In genomic region chr22:49317369-49317768, GRCh38 we compare ENCODE assay signal across 24 cellular contexts.
DNase-seq lines count a peak whose midpoint lies in the region; ATAC-seq and TF ChIP-seq lines count a peak whose summit lies in the region.
"Had no signal": no experiment of that assay in that cellular context is flagged by ENCODE, and none has a peak within 500 bp of the region (broad histone marks: within the 10 kb centered on the region; RNA-seq: fewer than 3 reads in every experiment).

No MANE protein-coding gene starts in this region.

- H3K9ac ChIP-seq in DND-41 (ENCODE audit: low read depth, low read length), result no peak overlapping the region
- H3K9ac ChIP-seq: KMS-11 had no signal

- TF ChIP-seq CTCF in DND-41 (IDR thresholded peaks at IDR 0.05; ENCODE audit: borderline replicate concordance, extremely low read depth, low read length, poor library complexity, severe bottlenecking), result peak; percentile 46
- peak; percentile 26; the same call in 1 of the 2 replicates for TF ChIP-seq CTCF in LNCaP clone FGC (IDR thresholded peaks at IDR 0.05; ENCODE audit: control insufficient read depth, extremely low read depth, insufficient read depth)
- peak; percentile 38; the same call in 1 of the 2 replicates for TF ChIP-seq CTCF in VCaP (conservative IDR thresholded peaks at IDR 0.05)
- peak; percentile 29 for TF ChIP-seq CTCF in progenitor cell of endocrine pancreas (IDR thresholded peaks at IDR 0.05; ENCODE audit: unreplicated experiment)

- H3K4me3 Mint-ChIP-seq in progenitor cell of endocrine pancreas (ENCODE audit: low read depth), result no peak overlapping the region
- H3K4me3 Mint-ChIP-seq: B cell; stimulated activated effector memory CD8-positive, alpha-beta T cell treated with anti-CD3 and anti-CD28 coated beads, Interleukin-12 subunit alpha, Interleukin-12 subunit beta, amount 100 ng/mL, for 72 hours had no signal

- no peak overlapping the region for H2AFZ ChIP-seq in DND-41 (ENCODE audit: low read depth, low read length)

- H3K36me3 ChIP-seq in DND-41 (ENCODE audit: insufficient read depth, low read length), result no peaks in the 10 kb centered on the region
- H3K36me3 ChIP-seq: colonic mucosa, SJSA1, suprapubic skin had no signal

- no peak overlapping the region for H3K4me3 ChIP-seq in DND-41 (ENCODE audit: low read depth in 1 of 2, low read length in 2 of 2)
- H3K4me3 ChIP-seq in LNCaP clone FGC (ENCODE audit: low read depth, low read length), result no peak overlapping the region
- H3K4me3 ChIP-seq: colonic mucosa, lung, SJSA1, suprapubic skin had no signal

- H3K4me1 Mint-ChIP-seq in progenitor cell of endocrine pancreas (ENCODE audit: low read depth), result no peaks in the 10 kb centered on the region
- H3K4me1 Mint-ChIP-seq: B cell; stimulated activated effector memory CD8-positive, alpha-beta T cell treated with anti-CD3 and anti-CD28 coated beads, Interleukin-12 subunit alpha, Interleukin-12 subunit beta, amount 100 ng/mL, for 72 hours had no signal

- no peaks in the 10 kb centered on the region for H3K4me1 ChIP-seq in DND-41 (ENCODE audit: insufficient read depth, low read length)
- H3K4me1 ChIP-seq: colonic mucosa, SJSA1, suprapubic skin had no signal

- H3K27ac ChIP-seq in DND-41 (ENCODE audit: low read length) (no peak overlapping the region), VCaP (no peak overlapping the region), caudate nucleus (ENCODE audit: low read depth, low read length) (no peak overlapping the region)
- H3K27ac ChIP-seq: colonic mucosa, KMS-11, SJSA1, suprapubic skin had no signal

- no peak for ATAC-seq in DND-41 (ENCODE audit: insufficient read depth, low read depth)
- ATAC-seq: sciatic nerve; stimulated activated effector memory CD8-positive, alpha-beta T cell treated with anti-CD3 and anti-CD28 coated beads, Interleukin-12 subunit alpha, Interleukin-12 subunit beta, amount 100 ng/mL, for 72 hours had no signal

- no peak overlapping the region for H3K27ac Mint-ChIP-seq in progenitor cell of endocrine pancreas
- H3K27ac Mint-ChIP-seq: B cell; stimulated activated effector memory CD8-positive, alpha-beta T cell treated with anti-CD3 and anti-CD28 coated beads, Interleukin-12 subunit alpha, Interleukin-12 subunit beta, amount 100 ng/mL, for 72 hours had no signal

- no peaks in the 10 kb centered on the region for H3K79me2 ChIP-seq in DND-41 (ENCODE audit: insufficient read depth, low read length)

- DNase-seq in DND-41 (no peak), LNCaP clone FGC (ENCODE audit: low read depth) (no peak), progenitor cell of endocrine pancreas (ENCODE audit: low spot score, unreplicated experiment) (no peak), kidney glomerular epithelial cell (lab: John Stamatoyannopoulos, UW) (no peak), caudate nucleus (lab: John Stamatoyannopoulos, UW) (no peak), COLO829 (ENCODE audit: low spot score) (no peak)
- DNase-seq: activated CD4-positive, alpha-beta T cell treated with anti-CD3 and anti-CD28 coated beads, Interleukin-2, amount 50 U/mL, for 48 hours; activated CD8-positive, alpha-beta memory T cell treated with anti-CD3 and anti-CD28 coated beads, Interleukin-2, amount 50 U/mL, for 48 hours; activated naive CD4-positive, alpha-beta T cell treated with anti-CD3 and anti-CD28 coated beads, Interleukin-2, amount 50 U/mL, for 16 hours; amygdala; colonic mucosa; effector CD8-positive, alpha-beta T cell; head of caudate nucleus; NCI-H1048; NCI-H1694; stimulated activated CD4-positive, alpha-beta T cell treated with anti-CD3 and anti-CD28 coated beads, Interleukin-4, amount 100 ng/mL, for 24 hours had no signal

- peaks cover 9% of the 10 kb centered on the region for H3K27me3 ChIP-seq in DND-41 (ENCODE audit: insufficient read depth, low read length, poor library complexity)
- H3K27me3 ChIP-seq: colonic mucosa, SJSA1 had no signal

- no peaks in the 10 kb centered on the region for H4K20me1 ChIP-seq in DND-41 (ENCODE audit: insufficient read depth, low read length)

- H3K4me2 ChIP-seq in DND-41 (ENCODE audit: insufficient read depth, low read length), result no peak overlapping the region
- H3K4me2 ChIP-seq: KMS-11 had no signal

- H3K36me3 Mint-ChIP-seq in progenitor cell of endocrine pancreas (ENCODE audit: insufficient read depth), result no peaks in the 10 kb centered on the region
- H3K36me3 Mint-ChIP-seq: stimulated activated effector memory CD8-positive, alpha-beta T cell treated with anti-CD3 and anti-CD28 coated beads, Interleukin-12 subunit alpha, Interleukin-12 subunit beta, amount 100 ng/mL, for 72 hours had no signal

- H3K9me3 Mint-ChIP-seq in progenitor cell of endocrine pancreas (ENCODE audit: low read depth), result no peaks in the 10 kb centered on the region
- H3K9me3 Mint-ChIP-seq: stimulated activated effector memory CD8-positive, alpha-beta T cell treated with anti-CD3 and anti-CD28 coated beads, Interleukin-12 subunit alpha, Interleukin-12 subunit beta, amount 100 ng/mL, for 72 hours had no signal

- H3K27me3 Mint-ChIP-seq in progenitor cell of endocrine pancreas, result peaks cover 37% of the 10 kb centered on the region

- H3K9me3 ChIP-seq in DND-41 (ENCODE audit: insufficient read depth, low read length, severe bottlenecking), result no peaks in the 10 kb centered on the region
- H3K9me3 ChIP-seq: colonic mucosa, suprapubic skin had no signal
